In genomic region chr15:63523306-63523990, GRCh38 we compare ENCODE assay signal across 20 cellular contexts. TPM values are rescaled to one million over a fixed set of nuclear protein-coding genes. Genes with fewer than 3 reads are reported as not detected.
DNase-seq lines count a peak whose midpoint lies in the region; ATAC-seq and TF ChIP-seq lines count a peak whose summit lies in the region.
"Had no signal": no experiment of that assay in that cellular context is flagged by ENCODE, and none has a peak within 500 bp of the region (broad histone marks: within the 10 kb centered on the region; RNA-seq: fewer than 3 reads in every experiment).

No MANE protein-coding gene starts in this region.

- H3K27me3 ChIP-seq in naive thymus-derived CD4-positive, alpha-beta T cell (ENCODE audit: control insufficient read depth in 2 of 2, insufficient read depth in 2 of 2, low read length in 2 of 2) = no peaks in the 10 kb centered on the region
- H3K27me3 ChIP-seq in gastroesophageal sphincter = no peaks in the 10 kb centered on the region
- H3K27me3 ChIP-seq: BE2C, heart right ventricle had no signal

- H3K9me3 Mint-ChIP-seq in HFFc6 = no peaks in the 10 kb centered on the region
- H3K9me3 Mint-ChIP-seq in chondrocyte (ENCODE audit: low read depth) = no peaks in the 10 kb centered on the region
- no peaks in the 10 kb centered on the region for H3K9me3 Mint-ChIP-seq in naive thymus-derived CD4-positive, alpha-beta T cell
- H3K9me3 Mint-ChIP-seq: brain, IgD-negative memory B cell had no signal

- H3K36me3 ChIP-seq in naive thymus-derived CD4-positive, alpha-beta T cell (ENCODE audit: control insufficient read depth in 2 of 3, insufficient read depth in 3 of 3, low read length in 3 of 3) = no peaks in the 10 kb centered on the region
- H3K36me3 ChIP-seq in gastroesophageal sphincter = no peaks in the 10 kb centered on the region
- H3K36me3 ChIP-seq: BE2C, heart right ventricle, lower lobe of right lung had no signal

- no peaks in the 10 kb centered on the region for H3K9me3 ChIP-seq in naive thymus-derived CD4-positive, alpha-beta T cell (ENCODE audit: control insufficient read depth in 2 of 3, low read length in 3 of 3)
- H3K9me3 ChIP-seq in gastroesophageal sphincter = no peaks in the 10 kb centered on the region
- H3K9me3 ChIP-seq: BE2C, heart right ventricle, lower lobe of right lung had no signal

- H3K27ac Mint-ChIP-seq in HFFc6 (peak overlapping the region; percentile 52), chondrocyte (ENCODE audit: unreplicated experiment) (peak overlapping the region; percentile 83)
- peak overlapping the region in 3 of 9 donors; percentile 16 to 66 (median 25) for H3K27ac Mint-ChIP-seq in naive thymus-derived CD4-positive, alpha-beta T cell

- intact Hi-C loops in naive thymus-derived CD4-positive, alpha-beta T cell (cut with micrococcal nuclease) = loop anchor here in 1 of 2 donors (1.0 to 2.0 kb wide), 3 partner anchors 8 to 15 kb away; no protein-coding TSS in a partner anchor

- CTCF ChIA-PET in naive thymus-derived CD4-positive, alpha-beta T cell (lab: Charles Lee) = interaction anchor here (0.6 to 1.6 kb wide), 3 partner anchors 32 to 354 kb away, joined by 3 to 4 read pairs (median 4); no protein-coding TSS in a partner anchor

- no peak for TF ChIP-seq EP300 in gastroesophageal sphincter (IDR thresholded peaks at IDR 0.05)

- H3K27me3 Mint-ChIP-seq in HFFc6 (ENCODE audit: insufficient read depth) (no peaks in the 10 kb centered on the region), chondrocyte (ENCODE audit: low read depth) (no peaks in the 10 kb centered on the region)
- no peaks in the 10 kb centered on the region for H3K27me3 Mint-ChIP-seq in naive thymus-derived CD4-positive, alpha-beta T cell
- H3K27me3 Mint-ChIP-seq: brain, IgD-negative memory B cell had no signal

- POLR2A ChIA-PET in naive thymus-derived CD4-positive, alpha-beta T cell (lab: Charles Lee) = interaction anchor here (0.6 to 4.0 kb wide), 7 partner anchors 10 to 78 kb away, joined by 3 to 18 read pairs (median 4); partner anchors contain the start of gene USP3

- DNase-seq in AG08395 (ENCODE audit: low spot score) (peak; percentile 18), HFFc6 (no peak), chondrocyte (ENCODE audit: low spot score) (no peak), midbrain (lab: John Stamatoyannopoulos, UW) (no peak)
- DNase-seq in naive thymus-derived CD4-positive, alpha-beta T cell = no peak
- DNase-seq in stimulated activated CD4-positive, alpha-beta T cell treated with anti-CD3 and anti-CD28 coated beads, Interleukin-4, amount 100 ng/mL, for 1 hour = no peak
- DNase-seq: activated CD8-positive, alpha-beta memory T cell treated with anti-CD3 and anti-CD28 coated beads, Interleukin-2, amount 50 U/mL, for 4 hours; BE2C; heart right ventricle; lower lobe of right lung; NCI-H1694 treated with DMSO at 0.1 percent for 48 hours; NCI-H774; SHP77 treated with DMSO at 0.1 percent for 48 hours; stimulated activated CD4-positive, alpha-beta T cell treated with anti-CD3 and anti-CD28 coated beads, Interleukin-4, amount 100 ng/mL, for 24 hours; stimulated activated naive CD4-positive, alpha-beta T cell treated with Interleukin-2 at 50 U/mL for 16 hours; WERI-Rb-1 had no signal

- H3K4me1 ChIP-seq in naive thymus-derived CD4-positive, alpha-beta T cell (ENCODE audit: control insufficient read depth in 2 of 2, insufficient read depth in 2 of 2, low read length in 2 of 2) = peaks cover 38 to 59% of the 10 kb centered on the region in 2 donors
- H3K4me1 ChIP-seq in gastroesophageal sphincter = peaks cover 5 to 81% (median 12%) of the 10 kb centered on the region in 3 donors

- no peak for ATAC-seq in naive thymus-derived CD4-positive, alpha-beta T cell
- ATAC-seq in GM18520 (IDR thresholded peaks at IDR 0.05; ENCODE audit: unreplicated experiment) = no peak
- ATAC-seq in gastroesophageal sphincter = no peak
- ATAC-seq: lower lobe of right lung had no signal

- H3K27ac ChIP-seq in naive thymus-derived CD4-positive, alpha-beta T cell (ENCODE audit: low read depth, low read length) = no peak overlapping the region
- H3K27ac ChIP-seq in gastroesophageal sphincter = no peak overlapping the region
- H3K27ac ChIP-seq: lower lobe of right lung, WERI-Rb-1 had no signal

- H3K36me3 Mint-ChIP-seq in HFFc6 (ENCODE audit: low read depth) (no peaks in the 10 kb centered on the region), chondrocyte (ENCODE audit: low read depth) (no peaks in the 10 kb centered on the region)
- H3K36me3 Mint-ChIP-seq in naive thymus-derived CD4-positive, alpha-beta T cell = peaks cover 0 to 17% (median 0%) of the 10 kb centered on the region in 5 donors

- H3K4me1 Mint-ChIP-seq in HFFc6 (ENCODE audit: low read depth) (peaks cover 85% of the 10 kb centered on the region), chondrocyte (ENCODE audit: low read depth) (peaks cover 71% of the 10 kb centered on the region)
- peaks cover 54 to 100% (median 96%) of the 10 kb centered on the region in 7 donors for H3K4me1 Mint-ChIP-seq in naive thymus-derived CD4-positive, alpha-beta T cell

- H3K4me3 Mint-ChIP-seq in HFFc6 (peak overlapping the region; percentile 2; the same call in 1 of the 2 replicates), chondrocyte (ENCODE audit: unreplicated experiment) (peak overlapping the region; percentile 18)
- peak overlapping the region in 8 of 10 donors; percentile 35 to 76 (median 63) for H3K4me3 Mint-ChIP-seq in naive thymus-derived CD4-positive, alpha-beta T cell

- TF ChIP-seq CTCF in HFFc6 (IDR thresholded peaks at IDR 0.05) (no peak), chondrocyte (IDR thresholded peaks at IDR 0.05) (no peak), gastroesophageal sphincter (IDR thresholded peaks at IDR 0.05) (no peak)

- H3K4me3 ChIP-seq in naive thymus-derived CD4-positive, alpha-beta T cell (ENCODE audit: low read length) = no peak overlapping the region
- no peak overlapping the region for H3K4me3 ChIP-seq in gastroesophageal sphincter
- H3K4me3 ChIP-seq: heart right ventricle, lower lobe of right lung had no signal

- 31 to 47% methylated on average over 4 of the region's 4 CpGs for WGBS in gastroesophageal sphincter (ENCODE audit: low coverage in 1 of 2), 2 donors

- TF ChIP-seq POLR2A in gastroesophageal sphincter (IDR thresholded peaks at IDR 0.05) = no peak

RNA-seq across cellular contexts. Expression of gene USP3, which starts 19.1 kb away (rescaled TPM):
- total RNA-seq in HFFc6 (2021; fragmentation: NEBNext Ultra II Directional; extraction: Animal tissue kit (Norgen Biotek cat#: 25700)) = 10 to 100 TPM; 16.8 to 26.2 (median 23.1) TPM
- total RNA-seq in chondrocyte (27.6 to 30.6 TPM (median 28.7 TPM) in 3 replicates), gastroesophageal sphincter (10 to 100 TPM; 36.6 to 50.3 (median 45.5) TPM)
- 100 to 1,000 TPM in 4 of 5 experiments, 10 to 100 TPM in 1; 64.2 to 288 (median 155) TPM for total RNA-seq in naive thymus-derived CD4-positive, alpha-beta T cell
- 10 to 100 TPM; 53.3 to 62.8 TPM for polyA plus RNA-seq in naive thymus-derived CD4-positive, alpha-beta T cell

Comparison
In these comparisons a context has a peak if more than half of its experiments do, and no peak if none do; other contexts are left out.
1. H3K4me3 Mint-ChIP-seq: peak in every context shown above with its lines; median percentile 63 in naive thymus-derived CD4-positive, alpha-beta T cell; 18 in chondrocyte; 2 in HFFc6.